ENCODE assay signal across 22 cellular contexts in genomic region chr2:144771348-144771747, GRCh38.
"Had no signal": no experiment of that assay in that cellular context is flagged by ENCODE, and none has a peak within 500 bp of the region (broad histone marks: within the 10 kb centered on the region; RNA-seq: fewer than 3 reads in every experiment).

No MANE protein-coding gene starts in this region.

- H3K27ac ChIP-seq: cardiac muscle cell, Peyer's patch had no signal

- ATAC-seq: activated T-cell treated with anti-CD3 and anti-CD28 coated beads, Interleukin-2, amount 50 U/mL, for 4 hours; K562 had no signal

- DNase-seq: activated CD4-positive, alpha-beta memory T cell treated with anti-CD3 and anti-CD28 coated beads for 36 hours; activated CD4-positive, alpha-beta T cell treated with anti-CD3 and anti-CD28 coated beads, Interleukin-2, amount 10 ng/mL, durations not matched to agents 7 days and 5 days; activated CD4-positive, CD25-positive, alpha-beta regulatory T cell; activated CD8-positive, alpha-beta memory T cell treated with anti-CD3 and anti-CD28 coated beads for 24 hours; activated effector memory CD4-positive, alpha-beta T cell treated with anti-CD3 and anti-CD28 coated beads, Interleukin-2, amount 50 U/mL, for 16 hours; activated naive CD4-positive, alpha-beta T cell treated with anti-CD3 and anti-CD28 coated beads for 36 hours; activated T-cell treated with anti-CD3 and anti-CD28 coated beads, Interleukin-2, amount 50 U/mL, for 4 hours; MM.1S; NCI-H1105; NCI-H1436; NCI-H187 treated with DMSO at 0.1 percent for 48 hours; NCI-H2081 treated with DMSO at 0.1 percent for 48 hours; NCI-H446 treated with DMSO at 0.1 percent for 48 hours; NCI-H524 treated with DMSO at 0.1 percent for 48 hours; Peyer's patch; SHP77; T-helper 2 cell; T1000 had no signal

- H3K4me3 ChIP-seq: cardiac muscle cell, K562, Peyer's patch had no signal

- FAIRE-seq: astrocyte, K562, TTC549 had no signal

- H3K4me1 ChIP-seq: Peyer's patch had no signal

- H3K9me3 ChIP-seq: Peyer's patch had no signal

- H3K36me3 ChIP-seq: cardiac muscle cell, Peyer's patch had no signal
